In genomic region chr12:101839324-101840283, GRCh38 we compare ENCODE assay signal across 8 cellular contexts. TPM values are rescaled to one million over a fixed set of nuclear protein-coding genes. Genes with fewer than 3 reads are reported as not detected.
DNase-seq lines count a peak whose midpoint lies in the region; ATAC-seq, FAIRE-seq and TF ChIP-seq lines count a peak whose summit lies in the region.

No MANE protein-coding gene starts in this region.

- FAIRE-seq in HTR-8/SVneo (lab: Jason Lieb, UNC), result no peak

- TF ChIP-seq CTCF in heart left ventricle (IDR thresholded peaks at IDR 0.05), result peak; percentile 80 to 93 (median 85)
- TF ChIP-seq CTCF in retinal pigment epithelial cell (conservative IDR thresholded peaks at IDR 0.05; ENCODE audit: low read depth, low read length), result peak; percentile 90

- intact Hi-C loops in heart left ventricle (cut with DNase I), result loop anchor here (2.0 to 10.0 kb wide), 9 partner anchors 62 to 427 kb away; no protein-coding TSS in a partner anchor

- H3K27me3 Mint-ChIP-seq in activated naive CD4-positive, alpha-beta T cell treated with anti-CD3 and anti-CD28 coated beads, Interleukin-2, amount 10 ng/mL, durations not matched to agents 7 days and 5 days, result peaks cover 16% of the 10 kb centered on the region

- H3K27ac ChIP-seq in heart left ventricle, result no peak overlapping the region

- H3K9me3 Mint-ChIP-seq in activated naive CD4-positive, alpha-beta T cell treated with anti-CD3 and anti-CD28 coated beads, Interleukin-2, amount 10 ng/mL, durations not matched to agents 7 days and 5 days, result no peaks in the 10 kb centered on the region

- DNase-seq in NCI-H2171 treated with DMSO at 0.1 percent for 48 hours (lab: John Stamatoyannopoulos, UW) (peak; percentile 27), NCI-H2171 (lab: John Stamatoyannopoulos, UW) (no peak), HTR-8/SVneo (ENCODE audit: insufficient read length, low spot score) (peak; percentile 53), SK-MEL-5 (ENCODE audit: low read depth, low spot score) (peak; percentile 78), heart left ventricle (peak in 4 of 5 donors; percentile 35 to 63 (median 58)), retinal pigment epithelial cell (ENCODE audit: low read depth) (no peak)
- DNase-seq in activated naive CD4-positive, alpha-beta T cell treated with anti-CD3 and anti-CD28 coated beads, Interleukin-2, amount 10 ng/mL, durations not matched to agents 7 days and 5 days, result peak; percentile 83

- peak; percentile 36 to 71 (median 64) for ATAC-seq in heart left ventricle
- ATAC-seq in HG03442 (IDR thresholded peaks at IDR 0.05; ENCODE audit: unreplicated experiment), result no peak

- no peaks in the 10 kb centered on the region for H3K27me3 ChIP-seq in heart left ventricle

- H3K4me3 ChIP-seq in heart left ventricle (no peak overlapping the region), retinal pigment epithelial cell (ENCODE audit: low read length) (no peak overlapping the region)

- TF ChIP-seq POLR2A in heart left ventricle (IDR thresholded peaks at IDR 0.05), result no peak

- peaks cover 0 to 14% (median 0%) of the 10 kb centered on the region in 12 donors for H3K4me1 ChIP-seq in heart left ventricle

- whole genome bisulfite sequencing in heart left ventricle, 4 donors, result 29 to 35% (median 32%) methylated on average over 6 of the region's 6 CpGs

- H3K4me3 Mint-ChIP-seq in activated naive CD4-positive, alpha-beta T cell treated with anti-CD3 and anti-CD28 coated beads, Interleukin-2, amount 10 ng/mL, durations not matched to agents 7 days and 5 days, result no peak overlapping the region

- peaks cover 19% of the 10 kb centered on the region for H3K4me1 Mint-ChIP-seq in activated naive CD4-positive, alpha-beta T cell treated with anti-CD3 and anti-CD28 coated beads, Interleukin-2, amount 10 ng/mL, durations not matched to agents 7 days and 5 days

- CTCF ChIA-PET in activated naive CD4-positive, alpha-beta T cell treated with anti-CD3 and anti-CD28 coated beads, Interleukin-2, amount 10 ng/mL, durations not matched to agents 7 days and 5 days (lab: Charles Lee), result interaction anchor here (0.6 to 5.2 kb wide), 24 partner anchors 9 to 695 kb away, joined by 3 to 75 read pairs (median 4); partner anchors contain the start of gene GNPTAB

- in situ Hi-C loops in SK-MEL-5 (cut with HindIII; ENCODE audit: low pct_unique_long_range_greater_than_20kb, low sequenced_read_pairs), result no loop called here

- no peaks in the 10 kb centered on the region for H3K9me3 ChIP-seq in heart left ventricle

- no peaks in the 10 kb centered on the region for H3K36me3 Mint-ChIP-seq in activated naive CD4-positive, alpha-beta T cell treated with anti-CD3 and anti-CD28 coated beads, Interleukin-2, amount 10 ng/mL, durations not matched to agents 7 days and 5 days

- no peaks in the 10 kb centered on the region for H3K36me3 ChIP-seq in heart left ventricle

- H3K27ac Mint-ChIP-seq in activated naive CD4-positive, alpha-beta T cell treated with anti-CD3 and anti-CD28 coated beads, Interleukin-2, amount 10 ng/mL, durations not matched to agents 7 days and 5 days, result no peak overlapping the region

RNA-seq across cellular contexts. Expression of gene GNPTAB, which starts 8.8 kb away (rescaled TPM):
- 108 and 110 TPM in 2 replicates for total RNA-seq in SK-MEL-5 (2014; rRNA removed; shearing (Covaris generic))
- polyA plus RNA-seq in SK-MEL-5 (2015; cell fraction: cytosol; rRNA removed), result 122 and 159 TPM in 2 replicates
- 88.1 and 125 TPM in 2 replicates for polyA plus RNA-seq in SK-MEL-5 (2015; cell fraction: nucleus; rRNA removed)
- 10 to 100 TPM; 23.5 to 61.2 (median 45.9) TPM for total RNA-seq in heart left ventricle
- polyA plus RNA-seq in heart left ventricle, result 10 to 100 TPM; 18.0 to 24.0 TPM

RNA-seq across cellular contexts. Expression of gene DRAM1, which starts 37.8 kb away (rescaled TPM):
- 8.8 and 9.3 TPM in 2 replicates for total RNA-seq in SK-MEL-5 (2014; rRNA removed; shearing (Covaris generic))
- 15.2 and 22.8 TPM in 2 replicates for polyA plus RNA-seq in SK-MEL-5 (2015; cell fraction: cytosol; rRNA removed)
- polyA plus RNA-seq in SK-MEL-5 (2015; cell fraction: nucleus; rRNA removed), result 4.0 and 4.1 TPM in 2 replicates
- 10 to 100 TPM in 2 of 9 donors, 1 to 10 TPM in 7; 3.7 to 40.7 (median 4.3) TPM for total RNA-seq in heart left ventricle
- polyA plus RNA-seq in heart left ventricle, result 1 to 10 TPM; 2.9 to 3.9 TPM

Comparison
In these comparisons a context has a peak if more than half of its experiments do, and no peak if none do; other contexts are left out.
1. DNase-seq: peak in NCI-H2171 treated with DMSO at 0.1 percent for 48 hours (single experiment), HTR-8/SVneo (single experiment), SK-MEL-5 (single experiment), activated naive CD4-positive, alpha-beta T cell treated with anti-CD3 and anti-CD28 coated beads, Interleukin-2, amount 10 ng/mL, durations not matched to agents 7 days and 5 days (single experiment) and heart left ventricle (4 of 5); none in NCI-H2171 (single experiment) and retinal pigment epithelial cell (single experiment).